ENCODE assay signal across 1 cellular context in genomic region chr7:10707519-10707918, GRCh38.
TF ChIP-seq lines count a peak whose summit lies in the region.

No MANE protein-coding gene starts in this region.

TF ChIP-seq in K562, 482 proteins besides CTCF, POLR2A, EP300 and RAD21 (continued from another document and continues in another):
- TF ChIP-seq, protein P1, sequence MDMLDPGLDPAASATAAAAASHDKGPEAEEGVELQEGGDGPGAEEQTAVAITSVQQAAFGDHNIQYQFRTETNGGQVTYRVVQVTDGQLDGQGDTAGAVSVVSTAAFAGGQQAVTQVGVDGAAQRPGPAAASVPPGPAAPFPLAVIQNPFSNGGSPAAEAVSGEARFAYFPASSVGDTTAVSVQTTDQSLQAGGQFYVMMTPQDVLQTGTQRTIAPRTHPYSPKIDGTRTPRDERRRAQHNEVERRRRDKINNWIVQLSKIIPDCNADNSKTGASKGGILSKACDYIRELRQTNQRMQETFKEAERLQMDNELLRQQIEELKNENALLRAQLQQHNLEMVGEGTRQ (CRISPR knock-in tag; IDR thresholded peaks at IDR 0.05) = no peak
- TF ChIP-seq YBX1 (IDR thresholded peaks at IDR 0.05) = no peak
- no peak for TF ChIP-seq ZNF133 (CRISPR knock-in tag; IDR thresholded peaks at IDR 0.05)
- TF ChIP-seq ZBTB12 (CRISPR knock-in tag; IDR thresholded peaks at IDR 0.05) = no peak
- no peak for TF ChIP-seq SNRNP70 (optimal IDR thresholded peaks at IDR 0.05; ENCODE audit: low read depth, low read length)
- TF ChIP-seq PURB (CRISPR knock-in tag; IDR thresholded peaks at IDR 0.05; ENCODE audit: low read depth) = no peak
- no peak for TF ChIP-seq NELFE (IDR thresholded peaks at IDR 0.05; ENCODE audit: insufficient read depth, insufficient read length)
- TF ChIP-seq PPARD (CRISPR knock-in tag; IDR thresholded peaks at IDR 0.05) = no peak
- TF ChIP-seq MLX (CRISPR knock-in tag; conservative IDR thresholded peaks at IDR 0.05) = no peak
- TF ChIP-seq THAP12 (CRISPR knock-in tag; IDR thresholded peaks at IDR 0.05) = no peak
- no peak for TF ChIP-seq SMARCA5 (IDR thresholded peaks at IDR 0.05)
- TF ChIP-seq LCOR (CRISPR knock-in tag; IDR thresholded peaks at IDR 0.05) = no peak
- 0 out of 2 replicates have a peak, but pooled peaks have one; percentile 10 for TF ChIP-seq BCOR (IDR thresholded peaks at IDR 0.05)
- no peak for TF ChIP-seq ZNF134 (CRISPR knock-in tag; conservative IDR thresholded peaks at IDR 0.05)
- TF ChIP-seq KLF13 (tag; IDR thresholded peaks at IDR 0.05; ENCODE audit: borderline replicate concordance, low read depth) = no peak
- no peak for TF ChIP-seq ZNF184 (CRISPR knock-in tag; IDR thresholded peaks at IDR 0.05)
- no peak for TF ChIP-seq RB1 (IDR thresholded peaks at IDR 0.05; ENCODE audit: low read depth)
- TF ChIP-seq HNRNPK (IDR thresholded peaks at IDR 0.05; ENCODE audit: low read depth, low read length, poor library complexity, severe bottlenecking) = no peak
- TF ChIP-seq TFAP4 (CRISPR knock-in tag; IDR thresholded peaks at IDR 0.05; ENCODE audit: borderline replicate concordance) = no peak
- TF ChIP-seq LEF1 (IDR thresholded peaks at IDR 0.05) = peak; percentile 100
- TF ChIP-seq FIP1L1 (IDR thresholded peaks at IDR 0.05; ENCODE audit: low read depth, low read length, poor library complexity, severe bottlenecking) = no peak
- no peak for TF ChIP-seq KAT8 (IDR thresholded peaks at IDR 0.05; ENCODE audit: low read depth)
- TF ChIP-seq, protein P2, sequence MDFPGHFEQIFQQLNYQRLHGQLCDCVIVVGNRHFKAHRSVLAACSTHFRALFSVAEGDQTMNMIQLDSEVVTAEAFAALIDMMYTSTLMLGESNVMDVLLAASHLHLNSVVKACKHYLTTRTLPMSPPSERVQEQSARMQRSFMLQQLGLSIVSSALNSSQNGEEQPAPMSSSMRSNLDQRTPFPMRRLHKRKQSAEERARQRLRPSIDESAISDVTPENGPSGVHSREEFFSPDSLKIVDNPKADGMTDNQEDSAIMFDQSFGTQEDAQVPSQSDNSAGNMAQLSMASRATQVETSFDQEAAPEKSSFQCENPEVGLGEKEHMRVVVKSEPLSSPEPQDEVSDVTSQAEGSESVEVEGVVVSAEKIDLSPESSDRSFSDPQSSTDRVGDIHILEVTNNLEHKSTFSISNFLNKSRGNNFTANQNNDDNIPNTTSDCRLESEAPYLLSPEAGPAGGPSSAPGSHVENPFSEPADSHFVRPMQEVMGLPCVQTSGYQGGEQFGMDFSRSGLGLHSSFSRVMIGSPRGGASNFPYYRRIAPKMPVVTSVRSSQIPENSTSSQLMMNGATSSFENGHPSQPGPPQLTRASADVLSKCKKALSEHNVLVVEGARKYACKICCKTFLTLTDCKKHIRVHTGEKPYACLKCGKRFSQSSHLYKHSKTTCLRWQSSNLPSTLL (IDR thresholded peaks at IDR 0.05) = no peak
- TF ChIP-seq CBX3 (IDR thresholded peaks at IDR 0.05; ENCODE audit: borderline replicate concordance in 1 of 2, low read length in 2 of 2) = peak in 1 of 2 experiments; percentile 75; a peak in 1 of 3 replicates
- no peak for TF ChIP-seq BRD9 (IDR thresholded peaks at IDR 0.05; ENCODE audit: low read depth, partially characterized antibody)
- TF ChIP-seq LARP7 (IDR thresholded peaks at IDR 0.05) = no peak
- TF ChIP-seq USF1 (CRISPR knock-in tag; IDR thresholded peaks at IDR 0.05) = no peak
- TF ChIP-seq, protein P3, sequence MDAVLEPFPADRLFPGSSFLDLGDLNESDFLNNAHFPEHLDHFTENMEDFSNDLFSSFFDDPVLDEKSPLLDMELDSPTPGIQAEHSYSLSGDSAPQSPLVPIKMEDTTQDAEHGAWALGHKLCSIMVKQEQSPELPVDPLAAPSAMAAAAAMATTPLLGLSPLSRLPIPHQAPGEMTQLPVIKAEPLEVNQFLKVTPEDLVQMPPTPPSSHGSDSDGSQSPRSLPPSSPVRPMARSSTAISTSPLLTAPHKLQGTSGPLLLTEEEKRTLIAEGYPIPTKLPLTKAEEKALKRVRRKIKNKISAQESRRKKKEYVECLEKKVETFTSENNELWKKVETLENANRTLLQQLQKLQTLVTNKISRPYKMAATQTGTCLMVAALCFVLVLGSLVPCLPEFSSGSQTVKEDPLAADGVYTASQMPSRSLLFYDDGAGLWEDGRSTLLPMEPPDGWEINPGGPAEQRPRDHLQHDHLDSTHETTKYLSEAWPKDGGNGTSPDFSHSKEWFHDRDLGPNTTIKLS (IDR thresholded peaks at IDR 0.05; ENCODE audit: borderline replicate concordance, low read depth) = no peak
- no peak for TF ChIP-seq CEBPG (CRISPR knock-in tag; IDR thresholded peaks at IDR 0.05)
- no peak for TF ChIP-seq CEBPG (tag; conservative IDR thresholded peaks at IDR 0.05 in 1 of 2, IDR thresholded peaks at IDR 0.05 in 1 of 2)
- no peak for TF ChIP-seq SRSF1 (IDR thresholded peaks at IDR 0.05; ENCODE audit: low read depth, low read length)
- TF ChIP-seq NCOR1 (IDR thresholded peaks at IDR 0.05) = peak; percentile 91
- TF ChIP-seq THRA (IDR thresholded peaks at IDR 0.05) = no peak
- no peak for TF ChIP-seq MCM3 (IDR thresholded peaks at IDR 0.05)
- TF ChIP-seq, protein P4, sequence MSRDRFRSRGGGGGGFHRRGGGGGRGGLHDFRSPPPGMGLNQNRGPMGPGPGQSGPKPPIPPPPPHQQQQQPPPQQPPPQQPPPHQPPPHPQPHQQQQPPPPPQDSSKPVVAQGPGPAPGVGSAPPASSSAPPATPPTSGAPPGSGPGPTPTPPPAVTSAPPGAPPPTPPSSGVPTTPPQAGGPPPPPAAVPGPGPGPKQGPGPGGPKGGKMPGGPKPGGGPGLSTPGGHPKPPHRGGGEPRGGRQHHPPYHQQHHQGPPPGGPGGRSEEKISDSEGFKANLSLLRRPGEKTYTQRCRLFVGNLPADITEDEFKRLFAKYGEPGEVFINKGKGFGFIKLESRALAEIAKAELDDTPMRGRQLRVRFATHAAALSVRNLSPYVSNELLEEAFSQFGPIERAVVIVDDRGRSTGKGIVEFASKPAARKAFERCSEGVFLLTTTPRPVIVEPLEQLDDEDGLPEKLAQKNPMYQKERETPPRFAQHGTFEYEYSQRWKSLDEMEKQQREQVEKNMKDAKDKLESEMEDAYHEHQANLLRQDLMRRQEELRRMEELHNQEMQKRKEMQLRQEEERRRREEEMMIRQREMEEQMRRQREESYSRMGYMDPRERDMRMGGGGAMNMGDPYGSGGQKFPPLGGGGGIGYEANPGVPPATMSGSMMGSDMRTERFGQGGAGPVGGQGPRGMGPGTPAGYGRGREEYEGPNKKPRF (IDR thresholded peaks at IDR 0.05; ENCODE audit: low read depth, low read length) = no peak
- no peak for TF ChIP-seq ZNF764 (CRISPR knock-in tag; IDR thresholded peaks at IDR 0.05; ENCODE audit: low read depth)
- peak; percentile 72 for TF ChIP-seq ZNF584 (CRISPR knock-in tag; IDR thresholded peaks at IDR 0.05; ENCODE audit: low read depth)
- no peak for TF ChIP-seq ZNF77 (CRISPR knock-in tag; IDR thresholded peaks at IDR 0.05)
- TF ChIP-seq GATA2 (CRISPR knock-in tag; IDR thresholded peaks at IDR 0.05) = peak; percentile 43; the same call in 1 of the 2 replicates
- TF ChIP-seq, protein P5, sequence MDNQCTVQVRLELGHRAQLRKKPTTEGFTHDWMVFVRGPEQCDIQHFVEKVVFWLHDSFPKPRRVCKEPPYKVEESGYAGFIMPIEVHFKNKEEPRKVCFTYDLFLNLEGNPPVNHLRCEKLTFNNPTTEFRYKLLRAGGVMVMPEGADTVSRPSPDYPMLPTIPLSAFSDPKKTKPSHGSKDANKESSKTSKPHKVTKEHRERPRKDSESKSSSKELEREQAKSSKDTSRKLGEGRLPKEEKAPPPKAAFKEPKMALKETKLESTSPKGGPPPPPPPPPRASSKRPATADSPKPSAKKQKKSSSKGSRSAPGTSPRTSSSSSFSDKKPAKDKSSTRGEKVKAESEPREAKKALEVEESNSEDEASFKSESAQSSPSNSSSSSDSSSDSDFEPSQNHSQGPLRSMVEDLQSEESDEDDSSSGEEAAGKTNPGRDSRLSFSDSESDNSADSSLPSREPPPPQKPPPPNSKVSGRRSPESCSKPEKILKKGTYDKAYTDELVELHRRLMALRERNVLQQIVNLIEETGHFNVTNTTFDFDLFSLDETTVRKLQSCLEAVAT (IDR thresholded peaks at IDR 0.05) = peak in 1 of 2 experiments; percentile 98; a peak in 2 of 4 replicates
- peak; percentile 100 for TF ChIP-seq MEIS2 (IDR thresholded peaks at IDR 0.05; ENCODE audit: partially characterized antibody)
- TF ChIP-seq DPF2 (IDR thresholded peaks at IDR 0.05) = peak; percentile 98
- TF ChIP-seq ZFP36 (IDR thresholded peaks at IDR 0.05; ENCODE audit: low read depth, low read length, partially characterized antibody) = peak; percentile 17
